In genomic region chr19:41888926-41889325, GRCh38 we compare ENCODE assay signal across 1 cellular context.
TF ChIP-seq lines count a peak whose summit lies in the region.

No MANE protein-coding gene starts in this region.

TF ChIP-seq in HepG2, 621 proteins besides CTCF, POLR2A, EP300 and RAD21:
- TF ChIP-seq ZBTB33 (CRISPR knock-in tag; IDR thresholded peaks at IDR 0.05) (peak; percentile 64; the same call in 1 of the 2 replicates), ZSCAN31 (CRISPR knock-in tag; IDR thresholded peaks at IDR 0.05; ENCODE audit: low read depth) (no peak)
